8 cellular contexts compared by ENCODE assay signal in the genomic region with DNA sequence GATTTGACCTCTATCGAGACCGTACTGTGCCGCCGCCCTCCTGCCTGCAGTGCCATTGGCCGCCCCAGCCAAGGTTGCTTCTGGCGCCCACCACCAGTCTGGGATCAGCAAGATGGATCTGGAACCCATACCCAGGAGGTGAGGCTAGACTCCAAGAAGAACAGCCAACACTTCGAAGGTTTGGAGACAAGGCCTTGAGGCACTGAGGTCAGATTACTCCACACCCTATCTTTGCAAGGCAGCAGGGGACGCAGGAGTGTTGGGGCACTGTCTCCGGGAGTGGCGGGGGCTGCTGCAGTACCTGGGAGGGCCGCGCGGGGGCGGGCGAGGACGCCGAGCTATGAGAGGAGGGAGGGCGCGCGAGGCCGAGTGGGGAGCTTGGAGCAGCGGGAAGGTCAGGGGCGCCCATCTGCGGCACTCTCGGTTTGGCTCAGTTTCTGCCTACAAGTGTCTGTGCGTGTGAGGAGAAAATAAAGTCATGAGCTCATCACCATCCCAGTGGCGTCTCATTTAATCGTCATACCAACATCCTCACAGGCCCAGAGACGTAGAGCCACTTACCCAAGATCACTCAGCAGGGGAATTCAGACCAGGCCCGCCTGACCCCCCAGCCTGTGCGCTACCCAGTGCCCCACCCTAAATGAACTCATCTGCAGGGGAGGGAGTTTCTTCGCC. TPM values are rescaled to one million over a fixed set of nuclear protein-coding genes. Genes with fewer than 3 reads are reported as not detected.
DNase-seq lines count a peak whose midpoint lies in the region; ATAC-seq, FAIRE-seq and TF ChIP-seq lines count a peak whose summit lies in the region.

No MANE protein-coding gene starts in this region.

- H3K36me3 ChIP-seq in SJSA1: no peaks in the 10 kb centered on the region
- no peaks in the 10 kb centered on the region for H3K36me3 ChIP-seq in prostate gland
- H3K36me3 ChIP-seq in aorta (ENCODE audit: control insufficient read depth in 1 of 2, insufficient read depth in 2 of 2, low read length in 1 of 2): no peaks in the 10 kb centered on the region

- peak; percentile 65 for FAIRE-seq in HTR-8/SVneo (lab: Jason Lieb, UNC)

- no peak overlapping the region for H3K4me3 ChIP-seq in SJSA1
- no peak overlapping the region for H3K4me3 ChIP-seq in prostate gland
- H3K4me3 ChIP-seq in aorta (ENCODE audit: low read length in 2 of 2): no peak overlapping the region

- no peak for TF ChIP-seq POLR2A in prostate gland (IDR thresholded peaks at IDR 0.05)

- H3K27ac ChIP-seq in SJSA1 (no peak overlapping the region), prostate gland (no peak overlapping the region), aorta (ENCODE audit: low read depth in 1 of 2, low read length in 2 of 2) (no peak overlapping the region)

- H3K4me1 Mint-ChIP-seq in glutamatergic neuron (ENCODE audit: low read depth, unreplicated experiment): peaks cover 25% of the 10 kb centered on the region

- H3K27me3 Mint-ChIP-seq in glutamatergic neuron (ENCODE audit: unreplicated experiment): peaks cover 14% of the 10 kb centered on the region

- ATAC-seq in aorta (ENCODE audit: low FRiP score): peak; percentile 88

- intact Hi-C loops in prostate gland (cut with DNase I) (no loop called here), aorta (cut with DNase I) (no loop called here)

- H3K27me3 ChIP-seq in SJSA1 (replicated peaks) (0 out of 2 replicates have a peak, but pooled peaks cover 9% of the 10 kb centered on the region), prostate gland (replicated peaks; ENCODE audit: insufficient read depth) (no peaks in the 10 kb centered on the region), aorta (ENCODE audit: control insufficient read depth in 1 of 2, insufficient read depth in 2 of 2, low read length in 1 of 2) (no peaks in the 10 kb centered on the region)

- TF ChIP-seq CTCF in glutamatergic neuron (IDR thresholded peaks at IDR 0.05; ENCODE audit: partially characterized antibody, unreplicated experiment): peak; percentile 98
- TF ChIP-seq CTCF in prostate gland (IDR thresholded peaks at IDR 0.05): peak; percentile 49 to 85 (median 72)

- H3K27ac Mint-ChIP-seq in glutamatergic neuron (ENCODE audit: unreplicated experiment): peak overlapping the region; percentile 85

- DNase-seq in AML-193 (lab: John Stamatoyannopoulos, UW) (peak; percentile 28 to 34), GM19238 (ENCODE audit: insufficient read length, low spot score) (peak; percentile 83), HTR-8/SVneo (ENCODE audit: insufficient read length, low spot score) (peak; percentile 68), SJSA1 (ENCODE audit: low read depth in 1 of 2, low spot score in 2 of 2) (peak; percentile 54 to 87), glutamatergic neuron (peak; percentile 97), prostate gland (ENCODE audit: low spot score) (peak; percentile 40), aorta (peak; percentile 80 to 94)
- DNase-seq in activated gamma-delta T cell treated with anti-CD3 and anti-CD28 coated beads, Interleukin-2, amount 50 U/mL, for 16 hours (ENCODE audit: low read depth): peak; percentile 76

- H3K9me3 ChIP-seq in SJSA1 (replicated peaks) (no peaks in the 10 kb centered on the region), prostate gland (no peaks in the 10 kb centered on the region), aorta (ENCODE audit: control insufficient read depth, low read length) (no peaks in the 10 kb centered on the region)

- WGBS in prostate gland: 30% methylated on average over 29 of the region's 32 CpGs
- WGBS in aorta, 2 donors: 24 to 27% methylated on average over 32 of the region's 32 CpGs

- peaks cover 12% of the 10 kb centered on the region for H3K9me3 Mint-ChIP-seq in glutamatergic neuron (ENCODE audit: unreplicated experiment)

- H3K4me1 ChIP-seq in SJSA1 (replicated peaks) (peaks cover 9% of the 10 kb centered on the region), prostate gland (replicated peaks) (no peaks in the 10 kb centered on the region), aorta (ENCODE audit: control insufficient read depth in 1 of 2, insufficient read depth in 2 of 2, low read length in 2 of 2) (no peaks in the 10 kb centered on the region)

- no peaks in the 10 kb centered on the region for H3K36me3 Mint-ChIP-seq in glutamatergic neuron (ENCODE audit: unreplicated experiment)

- H3K4me3 Mint-ChIP-seq in glutamatergic neuron (ENCODE audit: unreplicated experiment): no peak overlapping the region

RNA-seq across cellular contexts. Expression of a gene that starts 20.5 kb away (rescaled TPM):
- total RNA-seq in SJSA1 (2014; rRNA removed; shearing (Covaris generic)): 0.03 and 0.28 TPM in 2 replicates
- total RNA-seq in glutamatergic neuron (ENCODE audit: unreplicated experiment) (2.3 TPM), prostate gland (under 1 TPM; 0.46 to 0.74 TPM), aorta (under 1 TPM; 0.30 to 0.62 TPM)
- under 1 TPM in 1 of 2 donors, not detected in 1; 0.41 TPM for polyA plus RNA-seq in aorta

Comparison
In these comparisons a context has a peak if more than half of its experiments do, and no peak if none do; other contexts are left out.
1. DNase-seq: peak in every context shown above with its lines; median percentile 97 in glutamatergic neuron; 87 in aorta; 83 in GM19238; 76 in activated gamma-delta T cell treated with anti-CD3 and anti-CD28 coated beads, Interleukin-2, amount 50 U/mL, for 16 hours; 70 in SJSA1; 68 in HTR-8/SVneo; 40 in prostate gland; 31 in AML-193.